ENCODE assay signal across 12 cellular contexts in genomic region chr19:34961775-34962174, GRCh38.
DNase-seq lines count a peak whose midpoint lies in the region; ATAC-seq and TF ChIP-seq lines count a peak whose summit lies in the region.
"Had no signal": no experiment of that assay in that cellular context is flagged by ENCODE, and none has a peak within 500 bp of the region (broad histone marks: within the 10 kb centered on the region; RNA-seq: fewer than 3 reads in every experiment).

No MANE protein-coding gene starts in this region.

- no peak for ATAC-seq in effector memory CD8-positive, alpha-beta T cell (replicated peaks)
- ATAC-seq in GM18511 (IDR thresholded peaks at IDR 0.05; ENCODE audit: unreplicated experiment): no peak
- ATAC-seq: A549; activated CD4-positive, CD25-positive, alpha-beta regulatory T cell treated with anti-CD3 and anti-CD28 coated beads, Interleukin-2, amount 50 U/mL, for 24 hours had no signal

- no peak for TF ChIP-seq POLR2A in NB4 (IDR thresholded peaks at IDR 0.05; ENCODE audit: extremely low read depth, insufficient read length)

- no peaks in the 10 kb centered on the region for H3K27me3 Mint-ChIP-seq in T-helper 2 cell treated with Interferon-gamma antibody and Interleukin-4, amounts not matched to agents 5 μg/mL and 100 μg/mL, for 36 hours (ENCODE audit: low read depth)
- no peaks in the 10 kb centered on the region for H3K27me3 Mint-ChIP-seq in effector memory CD8-positive, alpha-beta T cell

- no peak for TF ChIP-seq CTCF in NB4 (IDR thresholded peaks at IDR 0.05; ENCODE audit: low read depth, low read length)

- peak overlapping the region; percentile 86 for H3K27ac Mint-ChIP-seq in T-helper 2 cell treated with Interferon-gamma antibody and Interleukin-4, amounts not matched to agents 5 μg/mL and 100 μg/mL, for 36 hours
- H3K27ac Mint-ChIP-seq in effector memory CD8-positive, alpha-beta T cell: peak overlapping the region; percentile 88 to 91

- peaks cover 6% of the 10 kb centered on the region for H3K4me1 ChIP-seq in rectal smooth muscle tissue (ENCODE audit: control insufficient read depth, insufficient read depth, low read length)

- H3K36me3 Mint-ChIP-seq in T-helper 2 cell treated with Interferon-gamma antibody and Interleukin-4, amounts not matched to agents 5 μg/mL and 100 μg/mL, for 36 hours (ENCODE audit: low read depth): peaks cover 69% of the 10 kb centered on the region
- H3K36me3 Mint-ChIP-seq in effector memory CD8-positive, alpha-beta T cell (ENCODE audit: insufficient read depth): peaks cover 39% of the 10 kb centered on the region

- peaks cover 37% of the 10 kb centered on the region for H3K36me3 ChIP-seq in rectal smooth muscle tissue (ENCODE audit: control insufficient read depth, insufficient read depth, low read length)

- H3K4me3 ChIP-seq in NB4 (ENCODE audit: low read depth, low read length) (peak overlapping the region; percentile 4), rectal smooth muscle tissue (ENCODE audit: low read length) (peak overlapping the region; percentile 26)
- H3K4me3 ChIP-seq: A549 had no signal

- H3K27me3 ChIP-seq in rectal smooth muscle tissue (ENCODE audit: control insufficient read depth, insufficient read depth, low read length): no peaks in the 10 kb centered on the region
- H3K27me3 ChIP-seq: Peyer's patch had no signal

- H3K9ac ChIP-seq in rectal smooth muscle tissue (ENCODE audit: low read length): no peak overlapping the region

- H3K27ac ChIP-seq in rectal smooth muscle tissue (ENCODE audit: low read depth, low read length): no peak overlapping the region
- H3K27ac ChIP-seq: A549 had no signal

- no peak for DNase-seq in T-helper 2 cell treated with Interferon-gamma antibody and Interleukin-4, amounts not matched to agents 5 μg/mL and 100 μg/mL, for 36 hours (ENCODE audit: low spot score)
- DNase-seq in T-helper 2 cell (no peak), NB4 (ENCODE audit: low read depth) (no peak), NCI-H187 (lab: John Stamatoyannopoulos, UW) (no peak)
- no peak for DNase-seq in effector memory CD8-positive, alpha-beta T cell
- DNase-seq in activated effector memory CD4-positive, alpha-beta T cell treated with anti-CD3 and anti-CD28 coated beads, Interleukin-2, amount 50 U/mL, for 16 hours: no peak
- DNase-seq: NCI-H1930 had no signal

- H3K4me1 Mint-ChIP-seq in T-helper 2 cell treated with Interferon-gamma antibody and Interleukin-4, amounts not matched to agents 5 μg/mL and 100 μg/mL, for 36 hours (ENCODE audit: low read depth): peaks cover 25% of the 10 kb centered on the region
- peaks cover 28 to 29% of the 10 kb centered on the region in 2 donors for H3K4me1 Mint-ChIP-seq in effector memory CD8-positive, alpha-beta T cell (ENCODE audit: low read depth in 2 of 2)

- peaks cover 66% of the 10 kb centered on the region for H3K9me3 Mint-ChIP-seq in T-helper 2 cell treated with Interferon-gamma antibody and Interleukin-4, amounts not matched to agents 5 μg/mL and 100 μg/mL, for 36 hours
- H3K9me3 Mint-ChIP-seq in effector memory CD8-positive, alpha-beta T cell: peaks cover 29 to 33% of the 10 kb centered on the region in 2 donors

- peak overlapping the region; percentile 92 for H3K4me3 Mint-ChIP-seq in T-helper 2 cell treated with Interferon-gamma antibody and Interleukin-4, amounts not matched to agents 5 μg/mL and 100 μg/mL, for 36 hours
- peak overlapping the region; percentile 88 to 97 for H3K4me3 Mint-ChIP-seq in effector memory CD8-positive, alpha-beta T cell
